8 cellular contexts compared by ENCODE assay signal in genomic region chr7:12490105-12490688, GRCh38.
DNase-seq lines count a peak whose midpoint lies in the region; ATAC-seq and TF ChIP-seq lines count a peak whose summit lies in the region.

No MANE protein-coding gene starts in this region.

- H3K79me2 ChIP-seq in hepatocyte = no peaks in the 10 kb centered on the region

- H3K36me3 ChIP-seq in hepatocyte (replicated peaks; ENCODE audit: insufficient read depth, low read depth) = no peaks in the 10 kb centered on the region

- no peaks in the 10 kb centered on the region for H3K27me3 ChIP-seq in hepatocyte

- H3K9me3 ChIP-seq in T-helper 17 cell (ENCODE audit: control insufficient read depth, low read length, poor library complexity, severe bottlenecking) (no peaks in the 10 kb centered on the region), hepatocyte (ENCODE audit: low read depth) (no peaks in the 10 kb centered on the region)

- peaks cover 13% of the 10 kb centered on the region for H3K27me3 Mint-ChIP-seq in stimulated activated naive CD8-positive, alpha-beta T cell treated with anti-CD3 and anti-CD28 coated beads, Interleukin-15, amount 100 ng/mL, for 72 hours
- H3K27me3 Mint-ChIP-seq in T-helper 17 cell = peaks cover 18% of the 10 kb centered on the region

- peak; percentile 73 for TF ChIP-seq CTCF in hepatocyte (IDR thresholded peaks at IDR 0.05; ENCODE audit: poor library complexity)

- no peak overlapping the region for H2AFZ ChIP-seq in hepatocyte

- no peak overlapping the region for H3K27ac ChIP-seq in hepatocyte

- peaks cover 3% of the 10 kb centered on the region for H3K36me3 Mint-ChIP-seq in T-helper 17 cell (ENCODE audit: low read depth)

- 27% methylated on average over 2 of the region's 2 CpGs for WGBS in hepatocyte (ENCODE audit: low lambda C conversion rate, missing lambda C conversion rate)

- H3K9me3 Mint-ChIP-seq in stimulated activated naive CD8-positive, alpha-beta T cell treated with anti-CD3 and anti-CD28 coated beads, Interleukin-15, amount 100 ng/mL, for 72 hours = no peaks in the 10 kb centered on the region

- H3K4me3 ChIP-seq in hepatocyte = no peak overlapping the region

- no peak for DNase-seq in stimulated activated naive CD8-positive, alpha-beta T cell treated with anti-CD3 and anti-CD28 coated beads, Interleukin-15, amount 100 ng/mL, for 72 hours
- DNase-seq in stimulated activated naive CD8-positive, alpha-beta T cell treated with anti-CD3 and anti-CD28 coated beads, Interleukin-15, Interleukin-2, amounts not matched to agents 100 U/mL and 50 U/mL, for 24 hours = no peak
- DNase-seq in NCI-H1417 (lab: John Stamatoyannopoulos, UW) (peak in 2 of 3 experiments; percentile 59 to 80), T-helper 17 cell (no peak), hepatocyte (ENCODE audit: low spot score) (peak; percentile 44), GF-D8 (lab: John Stamatoyannopoulos, UW) (no peak)
- DNase-seq in stimulated activated CD8-positive, alpha-beta memory T cell treated with anti-CD3 and anti-CD28 coated beads, Interleukin-4, amount 100 ng/mL, for 48 hours = no peak

- no peak overlapping the region for H3K4me3 Mint-ChIP-seq in stimulated activated naive CD8-positive, alpha-beta T cell treated with anti-CD3 and anti-CD28 coated beads, Interleukin-15, amount 100 ng/mL, for 72 hours
- no peak overlapping the region for H3K4me3 Mint-ChIP-seq in T-helper 17 cell

- no peaks in the 10 kb centered on the region for H3K9me2 ChIP-seq in hepatocyte (replicated peaks; ENCODE audit: insufficient read depth)

- H3K27ac Mint-ChIP-seq in stimulated activated naive CD8-positive, alpha-beta T cell treated with anti-CD3 and anti-CD28 coated beads, Interleukin-15, amount 100 ng/mL, for 72 hours = no peak overlapping the region
- no peak overlapping the region for H3K27ac Mint-ChIP-seq in T-helper 17 cell

- H3K4me2 ChIP-seq in hepatocyte = no peak overlapping the region

- no peaks in the 10 kb centered on the region for H3K4me1 Mint-ChIP-seq in stimulated activated naive CD8-positive, alpha-beta T cell treated with anti-CD3 and anti-CD28 coated beads, Interleukin-15, amount 100 ng/mL, for 72 hours
- H3K4me1 Mint-ChIP-seq in T-helper 17 cell = peaks cover 2% of the 10 kb centered on the region

- no peaks in the 10 kb centered on the region for H3K4me1 ChIP-seq in hepatocyte (ENCODE audit: insufficient read depth)

- ATAC-seq in stimulated activated naive CD8-positive, alpha-beta T cell treated with anti-CD3 and anti-CD28 coated beads, Interleukin-15, amount 100 ng/mL, for 72 hours = peak; percentile 48
- no peak for ATAC-seq in stimulated activated naive CD8-positive, alpha-beta T cell treated with anti-CD3 and anti-CD28 coated beads, Interleukin-15, Interleukin-2, amounts not matched to agents 100 U/mL and 50 U/mL, for 24 hours
- ATAC-seq in HG02623 (IDR thresholded peaks at IDR 0.05; ENCODE audit: unreplicated experiment) (peak; percentile 76), T-helper 17 cell (peak; percentile 69)

- no peaks in the 10 kb centered on the region for H4K20me1 ChIP-seq in hepatocyte (ENCODE audit: insufficient read depth, poor library complexity, severe bottlenecking)

Comparison
In these comparisons a context has a peak if more than half of its experiments do, and no peak if none do; other contexts are left out.
1. DNase-seq: peak in NCI-H1417 (2 of 3) and hepatocyte (single experiment); none in stimulated activated naive CD8-positive, alpha-beta T cell treated with anti-CD3 and anti-CD28 coated beads, Interleukin-15, amount 100 ng/mL, for 72 hours (0 of 2), stimulated activated naive CD8-positive, alpha-beta T cell treated with anti-CD3 and anti-CD28 coated beads, Interleukin-15, Interleukin-2, amounts not matched to agents 100 U/mL and 50 U/mL, for 24 hours (single experiment), T-helper 17 cell (0 of 3), GF-D8 (single experiment) and stimulated activated CD8-positive, alpha-beta memory T cell treated with anti-CD3 and anti-CD28 coated beads, Interleukin-4, amount 100 ng/mL, for 48 hours (single experiment).